ENCODE assay signal across 11 cellular contexts in the genomic region with DNA sequence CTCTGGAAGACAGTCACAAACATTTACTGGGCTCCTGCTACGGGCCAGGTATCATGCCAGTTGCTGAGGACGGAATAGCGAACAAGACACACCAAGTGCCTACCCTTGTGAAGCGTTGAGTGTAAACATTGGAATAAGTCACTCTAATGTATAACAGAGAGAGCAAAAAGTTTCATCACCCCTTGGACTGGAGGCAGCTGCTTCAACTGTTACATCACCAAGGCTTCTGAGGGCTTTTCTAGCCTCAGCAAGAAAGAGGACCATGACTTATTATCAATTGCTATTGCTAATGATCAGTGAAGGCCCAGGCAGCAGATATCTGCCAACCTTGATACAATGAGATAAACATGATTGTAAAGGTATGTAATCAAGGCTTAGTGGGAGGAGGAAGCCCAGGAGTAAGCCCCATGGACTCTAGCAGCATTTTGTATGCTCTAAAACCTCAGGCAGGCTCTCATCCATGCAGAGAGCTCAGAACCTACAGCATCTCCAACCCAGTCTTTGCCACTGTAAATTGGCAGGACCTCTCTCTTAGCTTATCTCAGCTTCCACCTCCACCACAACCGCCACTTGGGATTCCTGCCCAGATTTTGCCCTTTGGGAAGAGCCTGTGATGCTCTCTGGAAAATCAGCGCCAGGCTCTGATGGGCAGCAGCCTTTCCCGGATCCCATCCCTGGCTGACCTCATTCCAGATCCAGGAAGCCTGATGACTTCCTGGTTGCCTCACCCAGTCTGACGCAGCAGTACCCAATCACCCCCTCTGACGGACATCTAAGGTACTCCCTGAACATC. TPM values are rescaled to one million over a fixed set of nuclear protein-coding genes. Genes with fewer than 3 reads are reported as not detected.
DNase-seq lines count a peak whose midpoint lies in the region; ATAC-seq, FAIRE-seq and TF ChIP-seq lines count a peak whose summit lies in the region.
"Had no signal": no experiment of that assay in that cellular context is flagged by ENCODE, and none has a peak within 500 bp of the region (broad histone marks: within the 10 kb centered on the region; RNA-seq: fewer than 3 reads in every experiment).

No MANE protein-coding gene starts in this region.

- POLR2A ChIA-PET in CD4-positive, alpha-beta T cell (lab: Charles Lee): no interaction called here

- CTCF ChIA-PET in CD4-positive, alpha-beta T cell (lab: Charles Lee): no interaction called here

- DNase-seq in HFFc6 (peak; percentile 32), astrocyte (ENCODE audit: low read depth) (peak; percentile 77), left ventricle myocardium inferior (peak; percentile 41), NCI-H2081 (lab: John Stamatoyannopoulos, UW) (no peak), chondrocyte (ENCODE audit: low spot score) (no peak), mesenteric fat pad (ENCODE audit: low spot score) (no peak)
- DNase-seq in stimulated activated effector memory CD8-positive, alpha-beta T cell treated with anti-CD3 and anti-CD28 coated beads, Interleukin-12 subunit alpha, Interleukin-12 subunit beta, amount 100 ng/mL, for 72 hours (ENCODE audit: low spot score in 2 of 2): no peak
- no peak for DNase-seq in CD4-positive, alpha-beta T cell
- DNase-seq: activated CD4-positive, CD25-positive, alpha-beta regulatory T cell; anterior cingulate cortex; occipital lobe had no signal

- ATAC-seq in stimulated activated effector memory CD8-positive, alpha-beta T cell treated with anti-CD3 and anti-CD28 coated beads, Interleukin-12 subunit alpha, Interleukin-12 subunit beta, amount 100 ng/mL, for 72 hours: no peak
- no peak for ATAC-seq in CD4-positive, alpha-beta T cell (ENCODE audit: poor library complexity)

- H3K4me3 Mint-ChIP-seq in HFFc6: no peak overlapping the region
- peak overlapping the region; percentile 16 for H3K4me3 Mint-ChIP-seq in astrocyte (ENCODE audit: unreplicated experiment)
- no peak overlapping the region for H3K4me3 Mint-ChIP-seq in stimulated activated effector memory CD8-positive, alpha-beta T cell treated with anti-CD3 and anti-CD28 coated beads, Interleukin-12 subunit alpha, Interleukin-12 subunit beta, amount 100 ng/mL, for 72 hours
- H3K4me3 Mint-ChIP-seq in chondrocyte (ENCODE audit: unreplicated experiment): no peak overlapping the region
- no peak overlapping the region for H3K4me3 Mint-ChIP-seq in CD4-positive, alpha-beta T cell

- H3K27ac Mint-ChIP-seq in HFFc6 (peak overlapping the region; percentile 81), astrocyte (ENCODE audit: unreplicated experiment) (peak overlapping the region; percentile 53), chondrocyte (ENCODE audit: unreplicated experiment) (no peak overlapping the region)
- peak overlapping the region; percentile 34 for H3K27ac Mint-ChIP-seq in stimulated activated effector memory CD8-positive, alpha-beta T cell treated with anti-CD3 and anti-CD28 coated beads, Interleukin-12 subunit alpha, Interleukin-12 subunit beta, amount 100 ng/mL, for 72 hours
- no peak overlapping the region for H3K27ac Mint-ChIP-seq in CD4-positive, alpha-beta T cell

- TF ChIP-seq CTCF in HFFc6 (IDR thresholded peaks at IDR 0.05) (peak; percentile 58), astrocyte (IDR thresholded peaks at IDR 0.05; ENCODE audit: insufficient read depth, low read depth, low read length) (no peak), left ventricle myocardium inferior (IDR thresholded peaks at IDR 0.05; ENCODE audit: borderline replicate concordance) (peak; percentile 27), chondrocyte (IDR thresholded peaks at IDR 0.05) (no peak)
- TF ChIP-seq CTCF in CD4-positive, alpha-beta T cell (IDR thresholded peaks at IDR 0.05): no peak

- peaks cover 74% of the 10 kb centered on the region for H3K79me2 ChIP-seq in astrocyte (ENCODE audit: insufficient read depth, low read length)

- no peak overlapping the region for H3K4me2 ChIP-seq in astrocyte (ENCODE audit: low read length)

- H3K4me3 ChIP-seq in astrocyte (ENCODE audit: insufficient read depth, low read depth, low read length) (no peak overlapping the region), left ventricle myocardium inferior (no peak overlapping the region)

- H2AFZ ChIP-seq in astrocyte (ENCODE audit: low read depth, low read length): no peak overlapping the region

- H3K4me1 Mint-ChIP-seq in HFFc6 (ENCODE audit: low read depth) (peaks cover 63% of the 10 kb centered on the region), astrocyte (ENCODE audit: low read depth, unreplicated experiment) (peaks cover 36% of the 10 kb centered on the region), chondrocyte (ENCODE audit: low read depth) (peaks cover 29% of the 10 kb centered on the region)
- peaks cover 32% of the 10 kb centered on the region for H3K4me1 Mint-ChIP-seq in stimulated activated effector memory CD8-positive, alpha-beta T cell treated with anti-CD3 and anti-CD28 coated beads, Interleukin-12 subunit alpha, Interleukin-12 subunit beta, amount 100 ng/mL, for 72 hours
- H3K4me1 Mint-ChIP-seq in CD4-positive, alpha-beta T cell (ENCODE audit: low read depth): peaks cover 10% of the 10 kb centered on the region

- peaks cover 28% of the 10 kb centered on the region for H3K4me1 ChIP-seq in astrocyte (ENCODE audit: insufficient read depth, low read length)
- peaks cover 43% of the 10 kb centered on the region for H3K4me1 ChIP-seq in left ventricle myocardium inferior

- H3K36me3 ChIP-seq in astrocyte (ENCODE audit: insufficient read depth, low read length) (peaks cover 52% of the 10 kb centered on the region), left ventricle myocardium inferior (peaks cover 11% of the 10 kb centered on the region)

- H3K9ac ChIP-seq in astrocyte (ENCODE audit: low read length): no peak overlapping the region

- H3K9me3 ChIP-seq in astrocyte (ENCODE audit: insufficient read depth, low read depth, low read length) (no peaks in the 10 kb centered on the region), left ventricle myocardium inferior (replicated peaks) (no peaks in the 10 kb centered on the region)
- no peaks in the 10 kb centered on the region for H3K9me3 ChIP-seq in CD4-positive, alpha-beta T cell (ENCODE audit: control insufficient read depth, low read length)

- peaks cover 76% of the 10 kb centered on the region for H4K20me1 ChIP-seq in astrocyte (ENCODE audit: insufficient read depth, low read length)

- peaks cover 1% of the 10 kb centered on the region; the same call in 1 of the 2 replicates for H3K27me3 Mint-ChIP-seq in HFFc6 (ENCODE audit: insufficient read depth)
- no peaks in the 10 kb centered on the region for H3K27me3 Mint-ChIP-seq in astrocyte (ENCODE audit: low read depth, unreplicated experiment)
- H3K27me3 Mint-ChIP-seq in chondrocyte (ENCODE audit: low read depth): no peaks in the 10 kb centered on the region
- H3K27me3 Mint-ChIP-seq in CD4-positive, alpha-beta T cell: no peaks in the 10 kb centered on the region

- H3K9me3 Mint-ChIP-seq in HFFc6: no peaks in the 10 kb centered on the region
- H3K9me3 Mint-ChIP-seq in astrocyte (ENCODE audit: unreplicated experiment): no peaks in the 10 kb centered on the region
- H3K9me3 Mint-ChIP-seq in stimulated activated effector memory CD8-positive, alpha-beta T cell treated with anti-CD3 and anti-CD28 coated beads, Interleukin-12 subunit alpha, Interleukin-12 subunit beta, amount 100 ng/mL, for 72 hours: no peaks in the 10 kb centered on the region
- H3K9me3 Mint-ChIP-seq in chondrocyte (ENCODE audit: low read depth): no peaks in the 10 kb centered on the region
- no peaks in the 10 kb centered on the region for H3K9me3 Mint-ChIP-seq in CD4-positive, alpha-beta T cell

- H3K27ac ChIP-seq in astrocyte (ENCODE audit: low read depth, low read length) (peak overlapping the region; percentile 43), left ventricle myocardium inferior (replicated peaks) (peak overlapping the region; percentile 59)
- H3K27ac ChIP-seq in CD4-positive, alpha-beta T cell (ENCODE audit: low read depth, low read length): no peak overlapping the region

- intact Hi-C loops in left ventricle myocardium inferior (cut with micrococcal nuclease): no loop called here
- intact Hi-C loops in CD4-positive, alpha-beta T cell (cut with DNase I, micrococcal nuclease): no loop called here

- FAIRE-seq in astrocyte (lab: Jason Lieb, UNC): no peak

- no peaks in the 10 kb centered on the region for H3K27me3 ChIP-seq in astrocyte (ENCODE audit: insufficient read depth, low read length)
- no peaks in the 10 kb centered on the region for H3K27me3 ChIP-seq in left ventricle myocardium inferior (ENCODE audit: low read depth)
- H3K27me3 ChIP-seq in CD4-positive, alpha-beta T cell (ENCODE audit: control insufficient read depth, insufficient read depth, low read length): no peaks in the 10 kb centered on the region

- H3K36me3 Mint-ChIP-seq in HFFc6 (ENCODE audit: low read depth) (peaks cover 34% of the 10 kb centered on the region), astrocyte (ENCODE audit: low read depth, unreplicated experiment) (peaks cover 24% of the 10 kb centered on the region), chondrocyte (ENCODE audit: low read depth) (peaks cover 1% of the 10 kb centered on the region)
- peaks cover 85% of the 10 kb centered on the region for H3K36me3 Mint-ChIP-seq in stimulated activated effector memory CD8-positive, alpha-beta T cell treated with anti-CD3 and anti-CD28 coated beads, Interleukin-12 subunit alpha, Interleukin-12 subunit beta, amount 100 ng/mL, for 72 hours
- H3K36me3 Mint-ChIP-seq in CD4-positive, alpha-beta T cell (ENCODE audit: low read depth): peaks cover 12% of the 10 kb centered on the region

RNA-seq across cellular contexts. Expression of a gene that starts 54.5 kb away (rescaled TPM):
- 100 to 1,000 TPM in 2 of 6 experiments, 10 to 100 TPM in 4; 75.4 to 152 (median 83.2) TPM for total RNA-seq in HFFc6 (2021; fragmentation: NEBNext Ultra II Directional; extraction: Animal tissue kit (Norgen Biotek cat#: 25700))
- 316 and 332 TPM in 2 replicates for total RNA-seq in astrocyte
- 17.7 TPM for total RNA-seq in left ventricle myocardium inferior
- total RNA-seq in chondrocyte: 43.5 to 125 TPM (median 125 TPM) in 3 replicates
- total RNA-seq in mesenteric fat pad: 9.4 TPM
- 10 to 100 TPM; 26.7 to 29.1 TPM for total RNA-seq in CD4-positive, alpha-beta T cell

Comparison
In these comparisons a context has a peak if more than half of its experiments do, and no peak if none do; other contexts are left out.
1. DNase-seq: peak in HFFc6 (single experiment), astrocyte (single experiment) and left ventricle myocardium inferior (single experiment); none in stimulated activated effector memory CD8-positive, alpha-beta T cell treated with anti-CD3 and anti-CD28 coated beads, Interleukin-12 subunit alpha, Interleukin-12 subunit beta, amount 100 ng/mL, for 72 hours (0 of 2), NCI-H2081 (0 of 2), chondrocyte (single experiment), mesenteric fat pad (single experiment) and CD4-positive, alpha-beta T cell (0 of 10).
2. H3K27ac Mint-ChIP-seq: peak in HFFc6 (single experiment), astrocyte (single experiment) and stimulated activated effector memory CD8-positive, alpha-beta T cell treated with anti-CD3 and anti-CD28 coated beads, Interleukin-12 subunit alpha, Interleukin-12 subunit beta, amount 100 ng/mL, for 72 hours (single experiment); none in chondrocyte (single experiment) and CD4-positive, alpha-beta T cell (single experiment).
3. CTCF ChIP-seq: peak in HFFc6 (single experiment) and left ventricle myocardium inferior (single experiment); none in astrocyte (single experiment), chondrocyte (single experiment) and CD4-positive, alpha-beta T cell (single experiment).